ENCODE assay signal across 14 cellular contexts in the genomic region with DNA sequence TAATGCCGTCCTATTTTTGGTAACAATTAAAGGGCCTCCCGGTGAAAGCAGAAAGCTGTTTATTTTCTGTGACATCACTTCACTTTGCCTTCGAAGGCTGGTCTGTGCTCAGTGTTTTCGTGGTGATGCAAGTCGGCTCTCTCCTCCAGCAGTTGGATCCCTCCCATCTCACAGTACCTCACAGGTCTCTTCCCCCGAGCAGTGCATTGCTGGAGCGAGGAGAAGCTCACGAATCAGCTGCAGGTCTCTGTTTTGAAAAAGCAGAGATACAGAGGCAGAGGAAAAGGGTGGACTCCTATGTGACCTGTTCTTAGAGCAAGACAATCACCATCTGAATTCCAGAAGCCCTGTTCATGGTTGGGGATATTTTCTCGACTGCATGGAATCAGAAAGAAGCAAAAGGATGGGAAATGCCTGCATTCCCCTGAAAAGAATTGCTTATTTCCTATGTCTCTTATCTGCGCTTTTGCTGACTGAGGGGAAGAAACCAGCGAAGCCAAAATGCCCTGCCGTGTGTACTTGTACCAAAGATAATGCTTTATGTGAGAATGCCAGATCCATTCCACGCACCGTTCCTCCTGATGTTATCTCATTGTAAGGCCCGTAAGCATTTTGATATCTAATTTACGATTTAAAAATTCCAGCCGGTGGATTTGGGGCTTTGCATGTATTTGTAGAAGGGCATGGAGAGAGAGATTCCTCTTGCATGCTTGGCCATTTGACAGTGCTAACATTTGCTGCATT. TPM values are rescaled to one million over a fixed set of nuclear protein-coding genes. Genes with fewer than 3 reads are reported as not detected.
DNase-seq lines count a peak whose midpoint lies in the region; ATAC-seq and TF ChIP-seq lines count a peak whose summit lies in the region.
"Had no signal": no experiment of that assay in that cellular context is flagged by ENCODE, and none has a peak within 500 bp of the region (broad histone marks: within the 10 kb centered on the region; RNA-seq: fewer than 3 reads in every experiment).

Gene LGI1 (plus strand): TSS at position 171 of the 744 bp plus-strand sequence. CDS start 209 bp downstream, at position 380.

- TF ChIP-seq EP300 in suprapubic skin (IDR thresholded peaks at IDR 0.05), result no peak

- 38 to 42% methylated on average over 17 of the region's 17 CpGs for WGBS in ectodermal cell, 2 experiments
- 18% methylated on average over 17 of the region's 17 CpGs for WGBS in suprapubic skin
- WGBS in prostate gland, result 24% methylated on average over 17 of the region's 17 CpGs

- intact Hi-C loops in prostate gland (cut with DNase I), result no loop called here
- intact Hi-C loops in colonic mucosa (cut with DNase I), result no loop called here

- H3K9me3 ChIP-seq in ectodermal cell (ENCODE audit: control insufficient read depth, low read length) (no peaks in the 10 kb centered on the region), suprapubic skin (no peaks in the 10 kb centered on the region), prostate gland (no peaks in the 10 kb centered on the region), colonic mucosa (no peaks in the 10 kb centered on the region)

- peak within 1 kb of the TSS; percentile 83 for H3K27ac ChIP-seq in ectodermal cell (ENCODE audit: insufficient read depth, low read depth, low read length, poor library complexity, severe bottlenecking)
- H3K27ac ChIP-seq in suprapubic skin, result no peak within 1 kb of the TSS
- no peak within 1 kb of the TSS for H3K27ac ChIP-seq in prostate gland
- H3K27ac ChIP-seq in colonic mucosa, result no peak within 1 kb of the TSS
- H3K27ac ChIP-seq: epithelial cell of prostate had no signal

- no peaks in the 10 kb centered on the region for H3K27me3 ChIP-seq in ectodermal cell (ENCODE audit: control insufficient read depth, insufficient read depth, low read length, poor library complexity, severe bottlenecking)
- H3K27me3 ChIP-seq in suprapubic skin, result peaks cover 7% of the 10 kb centered on the region
- peaks cover 3% of the 10 kb centered on the region for H3K27me3 ChIP-seq in prostate gland (replicated peaks; ENCODE audit: insufficient read depth)
- peaks cover 4% of the 10 kb centered on the region for H3K27me3 ChIP-seq in colonic mucosa

- H3K4me3 ChIP-seq in ectodermal cell (ENCODE audit: insufficient read depth, low read depth, low read length) (peak within 1 kb of the TSS; percentile 52), suprapubic skin (peak within 1 kb of the TSS; percentile 28), prostate gland (no peak within 1 kb of the TSS), colonic mucosa (no peak within 1 kb of the TSS)

- H3K4me1 ChIP-seq in ectodermal cell (ENCODE audit: control insufficient read depth, insufficient read depth, low read length) (peaks cover 74% of the 10 kb centered on the region), suprapubic skin (peaks cover 15% of the 10 kb centered on the region), prostate gland (replicated peaks) (no peaks in the 10 kb centered on the region), colonic mucosa (no peaks in the 10 kb centered on the region)

- H3K36me3 ChIP-seq in ectodermal cell (ENCODE audit: control insufficient read depth, insufficient read depth, low read length) (no peaks in the 10 kb centered on the region), suprapubic skin (no peaks in the 10 kb centered on the region), prostate gland (no peaks in the 10 kb centered on the region), colonic mucosa (no peaks in the 10 kb centered on the region)

- TF ChIP-seq POLR2A in suprapubic skin (IDR thresholded peaks at IDR 0.05) (no peak), prostate gland (IDR thresholded peaks at IDR 0.05) (no peak)

- ATAC-seq in HG03521 (IDR thresholded peaks at IDR 0.05; ENCODE audit: unreplicated experiment), result no peak

- peak; percentile 36 for DNase-seq in NCI-H69 (lab: John Stamatoyannopoulos, UW)
- DNase-seq in middle frontal gyrus (ENCODE audit: extremely low spot score, low spot score), result peak; percentile 48
- no peak for DNase-seq in suprapubic skin (ENCODE audit: low spot score in 2 of 2)
- DNase-seq in prostate gland (ENCODE audit: low spot score), result no peak
- no peak for DNase-seq in SKM-1 treated with dmso at 0.1 percent for 144 hours (lab: John Stamatoyannopoulos, UW; ENCODE audit: unreplicated experiment)
- DNase-seq in colonic mucosa, result no peak
- DNase-seq: activated CD4-positive, CD25-positive, alpha-beta regulatory T cell; activated gamma-delta T cell treated with Interleukin-2 at 50 U/mL for 16 hours; DMS53; mammary epithelial cell; NCI-H1105 had no signal

- TF ChIP-seq CTCF in suprapubic skin (IDR thresholded peaks at IDR 0.05) (no peak), prostate gland (IDR thresholded peaks at IDR 0.05) (no peak), colonic mucosa (IDR thresholded peaks at IDR 0.05) (no peak)

- H3K9ac ChIP-seq in colonic mucosa (ENCODE audit: low read depth in 2 of 2, low read length in 2 of 2), result peak within 1 kb of the TSS in 1 of 2 donors; percentile 19

RNA-seq across cellular contexts. Expression of gene LGI1, which starts in this region (rescaled TPM):
- 74.0 TPM for polyA plus RNA-seq in ectodermal cell (2013, experiment 1 of 4)
- polyA plus RNA-seq in ectodermal cell (2013, experiment 2 of 4), result 59.9 TPM
- polyA plus RNA-seq in ectodermal cell (2013, experiment 3 of 4), result 55.0 TPM
- 53.5 TPM for polyA plus RNA-seq in ectodermal cell (2013, experiment 4 of 4)
- not detected for total RNA-seq in suprapubic skin
- total RNA-seq in prostate gland, result under 1 TPM; 0.23 to 0.91 TPM
- under 1 TPM; 0.47 to 0.98 TPM for total RNA-seq in colonic mucosa
- total RNA-seq: mammary epithelial cell had no signal
- polyA plus RNA-seq: mammary epithelial cell had no signal

Comparison
In these comparisons a context has a peak if more than half of its experiments do, and no peak if none do; other contexts are left out.
1. DNase-seq: peak in NCI-H69 (single experiment) and middle frontal gyrus (single experiment); none in suprapubic skin (0 of 2), prostate gland (single experiment), SKM-1 treated with dmso at 0.1 percent for 144 hours (single experiment) and colonic mucosa (single experiment).
2. H3K4me3 ChIP-seq: peak in ectodermal cell (single experiment) and suprapubic skin (single experiment); none in prostate gland (0 of 2) and colonic mucosa (single experiment).